In the genomic region with DNA sequence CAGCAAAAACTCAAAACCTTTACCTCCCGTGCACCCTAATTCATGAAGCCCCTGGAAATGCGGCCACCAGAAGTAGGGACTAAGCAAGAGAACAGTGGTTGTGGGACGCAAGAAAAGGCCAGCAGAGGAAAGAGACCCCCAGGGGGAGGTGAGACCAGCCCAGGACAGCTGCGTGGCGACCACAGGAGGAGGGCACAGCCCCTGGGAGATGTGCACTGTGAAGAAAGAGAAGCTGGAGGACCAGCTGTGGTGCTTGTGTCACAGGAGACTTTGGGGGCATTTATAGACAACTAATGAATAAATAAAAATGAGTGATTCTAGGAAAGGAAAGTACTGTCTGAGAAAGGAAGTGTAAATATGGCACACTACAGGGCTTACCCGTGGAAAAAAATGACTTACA, we compare ENCODE assay signal across 20 cellular contexts.
"Had no signal": no experiment of that assay in that cellular context is flagged by ENCODE, and none has a peak within 500 bp of the region (broad histone marks: within the 10 kb centered on the region; RNA-seq: fewer than 3 reads in every experiment).

No MANE protein-coding gene starts in this region.

- H3K27me3 ChIP-seq: Peyer's patch, SJSA1 had no signal

- ATAC-seq: SK-N-SH treated with all-trans-retinoic acid at 6 μM for 48 hours, WTC11 had no signal

- H3K9ac ChIP-seq: KMS-11 had no signal

- DNase-seq: activated CD4-positive, alpha-beta T cell treated with anti-CD3 and anti-CD28 coated beads for 48 hours; activated CD4-positive, alpha-beta T cell treated with anti-CD3 and anti-CD28 coated beads, Interleukin-2, amount 50 U/mL, for 48 hours; activated CD4-positive, CD25-positive, alpha-beta regulatory T cell treated with anti-CD3 and anti-CD28 coated beads, Interleukin-2, amount 50 U/mL, for 72 hours; activated naive CD4-positive, alpha-beta T cell treated with anti-CD3 and anti-CD28 coated beads, Interleukin-2, amount 50 U/mL, for 16 hours; activated naive CD8-positive, alpha-beta T cell treated with anti-CD3 and anti-CD28 coated beads, Interleukin-2, amount 10 ng/mL, durations not matched to agents 7 days and 5 days; activated T-cell treated with anti-CD3 and anti-CD28 coated beads, Interleukin-2, amount 50 U/mL, for 1 hour; MM.1S; NCI-H1105 treated with DMSO at 0.1 percent for 48 hours; NCI-H1436 treated with DMSO at 0.1 percent for 48 hours; NCI-H187; NCI-H2081; NCI-H524; Peyer's patch; Right ventricle myocardium superior; SW 1271 had no signal

- H3K4me3 ChIP-seq: Peyer's patch, SJSA1 had no signal

- H3K36me3 ChIP-seq: Peyer's patch, SJSA1 had no signal

- H3K4me1 ChIP-seq: Peyer's patch, SJSA1 had no signal

- H3K4me2 ChIP-seq: KMS-11 had no signal

- H3K27ac ChIP-seq: KMS-11, Peyer's patch, RWPE1, SJSA1 had no signal
